In genomic region chr17:81221371-81221841, GRCh38 we compare ENCODE assay signal across 10 cellular contexts. TPM values are rescaled to one million over a fixed set of nuclear protein-coding genes. Genes with fewer than 3 reads are reported as not detected.
DNase-seq lines count a peak whose midpoint lies in the region; ATAC-seq, FAIRE-seq and TF ChIP-seq lines count a peak whose summit lies in the region.
"Had no signal": no experiment of that assay in that cellular context is flagged by ENCODE, and none has a peak within 500 bp of the region (broad histone marks: within the 10 kb centered on the region; RNA-seq: fewer than 3 reads in every experiment).

No MANE protein-coding gene starts in this region.

- no peak overlapping the region for H4K91ac ChIP-seq in H9 (ENCODE audit: insufficient read length, low read depth, low read length)

- dilution Hi-C loops in keratinocyte (cut with MboI; ENCODE audit: extremely low pct_ligation_motif_present, low sequenced_read_pairs), result no loop called here

- H3K18ac ChIP-seq in H9 (ENCODE audit: insufficient read length, low read depth, low read length), result no peak overlapping the region

- DNase-seq in A673 (ENCODE audit: low spot score) (no peak), H9 (no peak), keratinocyte (ENCODE audit: low read depth, low spot score) (no peak), retina (no peak), ureter (ENCODE audit: low spot score) (no peak)
- DNase-seq: OCI-M1 had no signal

- H3K4me3 Mint-ChIP-seq in H9, result peak overlapping the region; percentile 69 to 83
- peak overlapping the region; percentile 53 for H3K4me3 Mint-ChIP-seq in activated naive CD8-positive, alpha-beta T cell

- H3K23me2 ChIP-seq in H9 (ENCODE audit: insufficient read length, low read depth, low read length, poor library complexity, severe bottlenecking), result peaks cover 14% of the 10 kb centered on the region

- no peak for FAIRE-seq in keratinocyte (lab: Jason Lieb, UNC)

- H3K4ac ChIP-seq in H9 (ENCODE audit: low read depth, low read length), result no peak overlapping the region

- no peak overlapping the region; the same call in 1 of the 2 replicates for H3K14ac ChIP-seq in H9 (ENCODE audit: insufficient read depth, low read length)

- H3K9me3 ChIP-seq in A673 (ENCODE audit: low read depth, low read length, poor library complexity, severe bottlenecking), result no peaks in the 10 kb centered on the region
- H3K9me3 ChIP-seq in H9 (ENCODE audit: control insufficient read depth, low read depth, low read length), result no peaks in the 10 kb centered on the region
- H3K9me3 ChIP-seq in keratinocyte (ENCODE audit: control insufficient read depth, low read depth, low read length), result no peaks in the 10 kb centered on the region

- no peak overlapping the region for H2BK15ac ChIP-seq in H9 (ENCODE audit: low read depth, low read length)

- H3K36me3 ChIP-seq in A673 (ENCODE audit: insufficient read depth, low read length, poor library complexity, severe bottlenecking) (no peaks in the 10 kb centered on the region), keratinocyte (ENCODE audit: control insufficient read depth in 2 of 2, extremely low read depth in 1 of 2, insufficient read depth in 2 of 2, low read length in 2 of 2) (no peaks in the 10 kb centered on the region)

- H3K4me3 ChIP-seq in A673 (ENCODE audit: low read depth, low read length, poor library complexity, severe bottlenecking) (peak overlapping the region; percentile 98), keratinocyte (ENCODE audit: control insufficient read depth in 2 of 3, extremely low read depth in 1 of 3, insufficient read depth in 2 of 3, low read depth in 1 of 3, low read length in 3 of 3) (peak overlapping the region in 1 of 3 experiments; percentile 67)

- H2BK20ac ChIP-seq in H9 (ENCODE audit: low read depth, low read length, poor library complexity, severe bottlenecking), result no peak overlapping the region

- H4K20me1 ChIP-seq in H9 (ENCODE audit: control insufficient read depth, insufficient read depth, insufficient read length), result no peaks in the 10 kb centered on the region
- H4K20me1 ChIP-seq in keratinocyte (ENCODE audit: control insufficient read depth, extremely low read depth, insufficient read depth, low read length), result no peaks in the 10 kb centered on the region

- peak overlapping the region in 2 of 3 experiments; percentile 8 to 74; a peak in 2 of 7 replicates for H3K27ac Mint-ChIP-seq in H9
- H3K27ac Mint-ChIP-seq in activated naive CD8-positive, alpha-beta T cell, result no peak overlapping the region

- CTCF ChIA-PET in A673 (lab: Charles Lee), result no interaction called here

- no CpG with 5 or more reads among the region's 11 CpGs for WGBS in H9 (ENCODE audit: extremely low coverage, insufficient read length, low lambda C conversion rate)

- H4K8ac ChIP-seq in H9 (replicated peaks; ENCODE audit: insufficient read length, low read depth, low read length), result no peak overlapping the region

- H3K9ac ChIP-seq in H9 (ENCODE audit: extremely low read depth, insufficient read length, low read length) (peak overlapping the region; percentile 9), keratinocyte (ENCODE audit: control insufficient read depth, extremely low read depth, insufficient read depth, low read length) (no peak overlapping the region)

- no peak overlapping the region for H3K56ac ChIP-seq in H9 (ENCODE audit: insufficient read length, low read depth, low read length)

- no peaks in the 10 kb centered on the region for H3K79me2 ChIP-seq in H9 (ENCODE audit: insufficient read depth, low read length)
- H3K79me2 ChIP-seq in keratinocyte (ENCODE audit: control insufficient read depth, insufficient read depth, low read length), result no peaks in the 10 kb centered on the region

- no TSS peak for BruUV-seq in A673 (replicated peaks; lab: Mats Ljungman, UMichigan)

- H3K9me1 ChIP-seq in keratinocyte (ENCODE audit: control insufficient read depth, extremely low read depth, insufficient read depth, low read length), result no peaks in the 10 kb centered on the region

- TF ChIP-seq CTCF in A673 (conservative IDR thresholded peaks at IDR 0.05; ENCODE audit: low read depth, low read length) (no peak), H9 (conservative IDR thresholded peaks at IDR 0.05) (no peak), keratinocyte (optimal IDR thresholded peaks at IDR 0.05 in 1 of 3, IDR thresholded peaks at IDR 0.05 in 1 of 3, conservative IDR thresholded peaks at IDR 0.05 in 1 of 3; ENCODE audit: extremely low read depth in 1 of 3, insufficient read depth in 2 of 3, low read length in 3 of 3) (no peak)

- H3K9me3 Mint-ChIP-seq in H9, result no peaks in the 10 kb centered on the region; a peak in 1 of 5 replicates
- no peaks in the 10 kb centered on the region for H3K9me3 Mint-ChIP-seq in activated naive CD8-positive, alpha-beta T cell (ENCODE audit: low read depth)

- peak overlapping the region; percentile 80 for H3K4me2 ChIP-seq in H9 (ENCODE audit: insufficient read depth, insufficient read length, low read length)
- H3K4me2 ChIP-seq in keratinocyte (ENCODE audit: control insufficient read depth, extremely low read depth, insufficient read depth, low read depth, low read length), result peak overlapping the region; percentile 87

- H2AFZ ChIP-seq in H9 (ENCODE audit: low read length) (no peak overlapping the region), keratinocyte (ENCODE audit: control insufficient read depth, low read length) (no peak overlapping the region)

- ATAC-seq in HG03159 (IDR thresholded peaks at IDR 0.05; ENCODE audit: unreplicated experiment) (no peak), HG03521 (IDR thresholded peaks at IDR 0.05; ENCODE audit: unreplicated experiment) (no peak)

- peaks cover 4 to 22% (median 18%) of the 10 kb centered on the region in 3 experiments for H3K36me3 Mint-ChIP-seq in H9 (ENCODE audit: insufficient read depth in 1 of 3, low read depth in 3 of 3)
- H3K36me3 Mint-ChIP-seq in activated naive CD8-positive, alpha-beta T cell, result no peaks in the 10 kb centered on the region

- H3K27ac ChIP-seq in A673 (ENCODE audit: low read depth, low read length, poor library complexity, severe bottlenecking) (no peak overlapping the region), H9 (ENCODE audit: insufficient read length, low read depth, low read length) (no peak overlapping the region), keratinocyte (ENCODE audit: control insufficient read depth, insufficient read depth, low read length) (no peak overlapping the region)
- H3K27ac ChIP-seq: HL-60 had no signal

- H3K23ac ChIP-seq in H9 (ENCODE audit: insufficient read length, low read depth, low read length), result no peak overlapping the region

- H2AK5ac ChIP-seq in H9 (ENCODE audit: insufficient read length, low read length), result no peak overlapping the region

- no peak overlapping the region for H3T11ph ChIP-seq in H9 (ENCODE audit: low read length)

- no peak overlapping the region for H2BK12ac ChIP-seq in H9 (ENCODE audit: insufficient read length, low read depth, low read length)

- peaks cover 6% of the 10 kb centered on the region for H3K79me1 ChIP-seq in H9 (ENCODE audit: insufficient read depth, low read depth, low read length, poor library complexity, severe bottlenecking)

- intact Hi-C loops in A673 (cut with micrococcal nuclease; ENCODE audit: unreplicated experiment), result no loop called here

- H3K27me3 Mint-ChIP-seq in H9 (ENCODE audit: low read depth), result peaks cover 20% of the 10 kb centered on the region
- no peaks in the 10 kb centered on the region for H3K27me3 Mint-ChIP-seq in activated naive CD8-positive, alpha-beta T cell

- H2BK120ac ChIP-seq in H9 (ENCODE audit: low read depth, low read length, poor library complexity, severe bottlenecking), result no peak overlapping the region

- H4K5ac ChIP-seq in H9 (ENCODE audit: insufficient read length, low read depth, low read length), result no peak overlapping the region

- H3K27me3 ChIP-seq in A673 (replicated peaks; ENCODE audit: insufficient read depth, low read depth, low read length, poor library complexity) (no peaks in the 10 kb centered on the region), H9 (ENCODE audit: insufficient read depth, low read length) (no peaks in the 10 kb centered on the region), keratinocyte (ENCODE audit: control insufficient read depth, extremely low read depth, insufficient read depth, low read length) (no peaks in the 10 kb centered on the region)

- no peak overlapping the region for H2BK5ac ChIP-seq in H9 (ENCODE audit: insufficient read length, low read length)

- POLR2A ChIA-PET in A673 (lab: Charles Lee; ENCODE audit: low non-redundant PET), result no interaction called here

- H3K4me1 Mint-ChIP-seq in H9, result peaks cover 15% of the 10 kb centered on the region in 2 experiments
- H3K4me1 Mint-ChIP-seq in activated naive CD8-positive, alpha-beta T cell (ENCODE audit: low read depth), result peaks cover 11% of the 10 kb centered on the region

- H3K4me1 ChIP-seq in A673 (ENCODE audit: insufficient read depth, low read length, poor library complexity, severe bottlenecking), result peaks cover 10% of the 10 kb centered on the region
- no peaks in the 10 kb centered on the region; the same call in 1 of the 2 replicates for H3K4me1 ChIP-seq in H9 (ENCODE audit: insufficient read depth, low read length)
- peaks cover 17% of the 10 kb centered on the region for H3K4me1 ChIP-seq in keratinocyte (ENCODE audit: control insufficient read depth, extremely low read depth, insufficient read depth, low read length)

RNA-seq across cellular contexts. Expression of gene CEP131, which starts 1.4 kb away (rescaled TPM):
- total RNA-seq in A673 (2021) (27.1 and 36.3 TPM in 2 replicates), H9 (2021) (16.3 and 16.5 TPM in 2 replicates), ureter (5.4 TPM)
- 2.6 to 3.0 TPM (median 2.7 TPM) in 3 replicates for polyA plus RNA-seq in keratinocyte
- polyA plus RNA-seq in keratinocyte (2011; ENCODE audit: low read depth), result 4.5 TPM
- 0.57 and 3.6 TPM in 2 replicates for polyA plus RNA-seq in keratinocyte (2011; cell fraction: cytosol; rRNA removed)
- 6.7 and 9.0 TPM in 2 replicates for polyA plus RNA-seq in keratinocyte (2011; cell fraction: nucleus; rRNA removed)
- 2.2 and 5.1 TPM in 2 replicates for polyA plus RNA-seq in keratinocyte (2012; ENCODE audit: low replicate concordance)
- 1.3 to 7.9 TPM (median 1.5 TPM) in 3 replicates for polyA minus RNA-seq in keratinocyte
- polyA minus RNA-seq in keratinocyte (2011; cell fraction: cytosol; rRNA and poly(A)+ RNA removed), result 3.3 TPM
- 2.5 and 4.3 TPM in 2 replicates for polyA minus RNA-seq in keratinocyte (2011; cell fraction: nucleus; rRNA and poly(A)+ RNA removed)

RNA-seq across cellular contexts. Expression of gene TEPSIN, which starts 17.4 kb away (rescaled TPM):
- total RNA-seq in A673 (2021) (33.6 and 36.1 TPM in 2 replicates), H9 (2021) (36.2 and 38.8 TPM in 2 replicates), ureter (37.1 TPM)
- polyA plus RNA-seq in keratinocyte, result 7.1 to 11.5 TPM (median 8.8 TPM) in 3 replicates
- 4.3 TPM for polyA plus RNA-seq in keratinocyte (2011; ENCODE audit: low read depth)
- 2.7 and 5.9 TPM in 2 replicates for polyA plus RNA-seq in keratinocyte (2011; cell fraction: cytosol; rRNA removed)
- 60.1 and 68.9 TPM in 2 replicates for polyA plus RNA-seq in keratinocyte (2011; cell fraction: nucleus; rRNA removed)
- 7.4 and 13.0 TPM in 2 replicates for polyA plus RNA-seq in keratinocyte (2012; ENCODE audit: low replicate concordance)
- polyA minus RNA-seq in keratinocyte, result 5.5 to 8.6 TPM (median 7.7 TPM) in 3 replicates
- polyA minus RNA-seq in keratinocyte (2011; cell fraction: cytosol; rRNA and poly(A)+ RNA removed), result 8.2 TPM
- 18.8 and 20.6 TPM in 2 replicates for polyA minus RNA-seq in keratinocyte (2011; cell fraction: nucleus; rRNA and poly(A)+ RNA removed)

RNA-seq across cellular contexts. Expression of gene NDUFAF8, which starts 17.7 kb away (rescaled TPM):
- total RNA-seq in A673 (2021), result 58.6 and 64.9 TPM in 2 replicates
- total RNA-seq in H9 (2021), result 53.1 and 60.1 TPM in 2 replicates
- polyA plus RNA-seq in keratinocyte, result 99.5 to 171 TPM (median 109 TPM) in 3 replicates
- 100 TPM for polyA plus RNA-seq in keratinocyte (2011; ENCODE audit: low read depth)
- 123 and 134 TPM in 2 replicates for polyA plus RNA-seq in keratinocyte (2011; cell fraction: cytosol; rRNA removed)
- polyA plus RNA-seq in keratinocyte (2011; cell fraction: nucleus; rRNA removed), result 38.5 and 77.5 TPM in 2 replicates
- polyA plus RNA-seq in keratinocyte (2012; ENCODE audit: low replicate concordance), result 96.5 and 141 TPM in 2 replicates
- polyA minus RNA-seq in keratinocyte, result 2.4 to 24.7 TPM (median 18.3 TPM) in 3 replicates
- polyA minus RNA-seq in keratinocyte (2011; cell fraction: cytosol; rRNA and poly(A)+ RNA removed), result 8.6 TPM
- polyA minus RNA-seq in keratinocyte (2011; cell fraction: nucleus; rRNA and poly(A)+ RNA removed), result 4.9 and 12.4 TPM in 2 replicates
- total RNA-seq in ureter, result 52.9 TPM

RNA-seq across cellular contexts. Expression of gene AATK, which starts 55.4 kb away (rescaled TPM):
- total RNA-seq in A673 (2021) (0.90 and 1.4 TPM in 2 replicates), H9 (2021) (2.3 and 2.4 TPM in 2 replicates), ureter (3.4 TPM)
- polyA plus RNA-seq in keratinocyte, result 0.16 to 0.54 TPM (median 0.40 TPM) in 3 replicates
- not detected for polyA plus RNA-seq in keratinocyte (2011; ENCODE audit: low read depth)
- polyA plus RNA-seq in keratinocyte (2011; cell fraction: cytosol; rRNA removed), result 0.13 and 0.43 TPM in 2 replicates
- 0.31 and 0.40 TPM in 2 replicates for polyA plus RNA-seq in keratinocyte (2011; cell fraction: nucleus; rRNA removed)
- 0.44 and 0.45 TPM in 2 replicates for polyA plus RNA-seq in keratinocyte (2012; ENCODE audit: low replicate concordance)
- 0.10 to 0.26 TPM in 2 of 3 replicates, not detected in the other for polyA minus RNA-seq in keratinocyte
- 6.1 TPM for polyA minus RNA-seq in keratinocyte (2011; cell fraction: cytosol; rRNA and poly(A)+ RNA removed)
- 0.54 and 0.95 TPM in 2 replicates for polyA minus RNA-seq in keratinocyte (2011; cell fraction: nucleus; rRNA and poly(A)+ RNA removed)

RNA-seq across cellular contexts. Expression of gene PVALEF, which starts 56.1 kb away (rescaled TPM):
- total RNA-seq in A673 (2021), result not detected in 2 replicates
- not detected in 2 replicates for total RNA-seq in H9 (2021)
- polyA plus RNA-seq in keratinocyte, result not detected in 3 replicates
- polyA plus RNA-seq in keratinocyte (2011; ENCODE audit: low read depth), result not detected
- polyA plus RNA-seq in keratinocyte (2011; cell fraction: cytosol; rRNA removed), result not detected in 2 replicates
- polyA plus RNA-seq in keratinocyte (2011; cell fraction: nucleus; rRNA removed), result not detected in 2 replicates
- polyA plus RNA-seq in keratinocyte (2012; ENCODE audit: low replicate concordance), result not detected in 2 replicates
- not detected in 3 replicates for polyA minus RNA-seq in keratinocyte
- polyA minus RNA-seq in keratinocyte (2011; cell fraction: cytosol; rRNA and poly(A)+ RNA removed), result not detected
- polyA minus RNA-seq in keratinocyte (2011; cell fraction: nucleus; rRNA and poly(A)+ RNA removed), result not detected in 2 replicates
- not detected for total RNA-seq in ureter
